ENCODE assay signal across 21 cellular contexts in genomic region chr12:104662908-104663307, GRCh38.
DNase-seq lines count a peak whose midpoint lies in the region; ATAC-seq and TF ChIP-seq lines count a peak whose summit lies in the region.
"Had no signal": no experiment of that assay in that cellular context is flagged by ENCODE, and none has a peak within 500 bp of the region (broad histone marks: within the 10 kb centered on the region; RNA-seq: fewer than 3 reads in every experiment).

No MANE protein-coding gene starts in this region.

- H3K4me3 Mint-ChIP-seq in CD4-positive, CD25-positive, alpha-beta regulatory T cell = no peak overlapping the region
- no peak overlapping the region for H3K4me3 Mint-ChIP-seq in natural killer cell treated with Interleukin-12 subunit alpha and Interleukin-12 subunit beta and Interleukin-15 and Interleukin-18, amount 100 ng/mL, for 72 hours
- H3K4me3 Mint-ChIP-seq: H9 had no signal

- no peak for ATAC-seq in CD4-positive, CD25-positive, alpha-beta regulatory T cell (ENCODE audit: low read depth in 2 of 2)
- no peak for ATAC-seq in DND-41 (ENCODE audit: insufficient read depth, low read depth)
- ATAC-seq in PC-3 = no peak
- ATAC-seq in natural killer cell treated with Interleukin-12 subunit alpha and Interleukin-12 subunit beta and Interleukin-15 and Interleukin-18, amount 100 ng/mL, for 72 hours = no peak
- no peak for ATAC-seq in GM18868 (IDR thresholded peaks at IDR 0.05; ENCODE audit: unreplicated experiment)
- ATAC-seq in GM21447 (IDR thresholded peaks at IDR 0.05; ENCODE audit: unreplicated experiment) = no peak
- ATAC-seq in left colon = no peak
- ATAC-seq: SK-N-SH treated with all-trans-retinoic acid at 6 μM for 48 hours had no signal

- peaks cover 0 to 2% (median 0%) of the 10 kb centered on the region in 7 donors for H3K9me3 Mint-ChIP-seq in CD4-positive, CD25-positive, alpha-beta regulatory T cell
- no peaks in the 10 kb centered on the region for H3K9me3 Mint-ChIP-seq in natural killer cell treated with Interleukin-12 subunit alpha and Interleukin-12 subunit beta and Interleukin-15 and Interleukin-18, amount 100 ng/mL, for 72 hours
- H3K9me3 Mint-ChIP-seq: H9 had no signal

- no peak for TF ChIP-seq CTCF in DND-41 (IDR thresholded peaks at IDR 0.05; ENCODE audit: borderline replicate concordance, extremely low read depth, low read length, poor library complexity, severe bottlenecking)
- no peak for TF ChIP-seq CTCF in PC-3 (conservative IDR thresholded peaks at IDR 0.05; ENCODE audit: low read depth, low read length)

- no peak overlapping the region for H2AFZ ChIP-seq in DND-41 (ENCODE audit: low read depth, low read length)
- no peak overlapping the region for H2AFZ ChIP-seq in PC-3 (ENCODE audit: low read length)

- H4K20me1 ChIP-seq in DND-41 (ENCODE audit: insufficient read depth, low read length) (peaks cover 86% of the 10 kb centered on the region), PC-3 (ENCODE audit: low read length) (no peaks in the 10 kb centered on the region)

- no peaks in the 10 kb centered on the region for H3K27me3 Mint-ChIP-seq in CD4-positive, CD25-positive, alpha-beta regulatory T cell
- no peaks in the 10 kb centered on the region for H3K27me3 Mint-ChIP-seq in natural killer cell treated with Interleukin-12 subunit alpha and Interleukin-12 subunit beta and Interleukin-15 and Interleukin-18, amount 100 ng/mL, for 72 hours

- H3F3A ChIP-seq in PC-3 (ENCODE audit: low read length, unreplicated experiment) = no peaks in the 10 kb centered on the region

- H3K9me3 ChIP-seq in CD4-positive, CD25-positive, alpha-beta regulatory T cell (ENCODE audit: control insufficient read depth in 2 of 2, low read length in 2 of 2) = no peaks in the 10 kb centered on the region
- H3K9me3 ChIP-seq in DND-41 (ENCODE audit: insufficient read depth, low read length, severe bottlenecking) (no peaks in the 10 kb centered on the region), PC-3 (ENCODE audit: low read length) (no peaks in the 10 kb centered on the region)
- H3K9me3 ChIP-seq: MG63 had no signal

- H3K9ac ChIP-seq in DND-41 (ENCODE audit: low read depth, low read length) (no peak overlapping the region), PC-3 (ENCODE audit: low read length) (no peak overlapping the region)

- POLR2A ChIA-PET in PC-3 (lab: Charles Lee; ENCODE audit: unreplicated experiment) = no interaction called here

- BruUV-seq in PC-3 (replicated peaks; lab: Mats Ljungman, UMichigan) = no TSS peak

- peaks cover 15% of the 10 kb centered on the region for H3K4me1 ChIP-seq in CD4-positive, CD25-positive, alpha-beta regulatory T cell (ENCODE audit: control insufficient read depth, insufficient read depth, low read length, poor library complexity, severe bottlenecking)
- H3K4me1 ChIP-seq in DND-41 (ENCODE audit: insufficient read depth, low read length) (peaks cover 45% of the 10 kb centered on the region), PC-3 (ENCODE audit: insufficient read depth, low read length) (peaks cover 23% of the 10 kb centered on the region)

- H3K27ac ChIP-seq in CD4-positive, CD25-positive, alpha-beta regulatory T cell (ENCODE audit: insufficient read depth, low read length, poor library complexity, severe bottlenecking) = peak overlapping the region; percentile 2
- H3K27ac ChIP-seq in DND-41 (ENCODE audit: low read length) (peak overlapping the region; percentile 10; the same call in 1 of the 2 replicates), PC-3 (ENCODE audit: low read length) (no peak overlapping the region)
- H3K27ac ChIP-seq: C4-2B had no signal

- peaks cover 12% of the 10 kb centered on the region for H3K36me3 Mint-ChIP-seq in CD4-positive, CD25-positive, alpha-beta regulatory T cell
- peaks cover 5% of the 10 kb centered on the region for H3K36me3 Mint-ChIP-seq in natural killer cell treated with Interleukin-12 subunit alpha and Interleukin-12 subunit beta and Interleukin-15 and Interleukin-18, amount 100 ng/mL, for 72 hours

- H3K4me3 ChIP-seq in CD4-positive, CD25-positive, alpha-beta regulatory T cell (ENCODE audit: low read depth, low read length) = no peak overlapping the region
- H3K4me3 ChIP-seq in DND-41 (ENCODE audit: low read depth in 1 of 2, low read length in 2 of 2) (no peak overlapping the region), PC-3 (ENCODE audit: low read length) (no peak overlapping the region)
- H3K4me3 ChIP-seq: MG63 had no signal

- no peaks in the 10 kb centered on the region for H3K27me3 ChIP-seq in CD4-positive, CD25-positive, alpha-beta regulatory T cell (ENCODE audit: control insufficient read depth, insufficient read depth, low read length)
- no peaks in the 10 kb centered on the region for H3K27me3 ChIP-seq in DND-41 (ENCODE audit: insufficient read depth, low read length, poor library complexity)
- no peaks in the 10 kb centered on the region for H3K27me3 ChIP-seq in PC-3 (ENCODE audit: low read length)
- H3K27me3 ChIP-seq: MG63 had no signal

- peak overlapping the region in 1 of 3 donors; percentile 15 for H3K27ac Mint-ChIP-seq in CD4-positive, CD25-positive, alpha-beta regulatory T cell
- peak overlapping the region; percentile 47 to 90 for H3K27ac Mint-ChIP-seq in natural killer cell treated with Interleukin-12 subunit alpha and Interleukin-12 subunit beta and Interleukin-15 and Interleukin-18, amount 100 ng/mL, for 72 hours
- H3K27ac Mint-ChIP-seq: H9 had no signal

- H3K4me2 ChIP-seq in DND-41 (ENCODE audit: insufficient read depth, low read length) = no peak overlapping the region
- peak overlapping the region; percentile 29; the same call in 1 of the 2 replicates for H3K4me2 ChIP-seq in PC-3 (ENCODE audit: low read length)

- no peaks in the 10 kb centered on the region for H3K9me2 ChIP-seq in PC-3 (replicated peaks; ENCODE audit: low read length)

- CTCF ChIA-PET in PC-3 (lab: Charles Lee) = no interaction called here

- intact Hi-C loops in PC-3 (cut with micrococcal nuclease) (loop anchor here (5.0 kb wide), 2 partner anchors 214 to 281 kb away; no protein-coding TSS in a partner anchor), left colon (cut with DNase I, micrococcal nuclease) (no loop called here)

- DNase-seq in CD4-positive, CD25-positive, alpha-beta regulatory T cell = no peak
- DNase-seq in DND-41 (no peak), PC-3 (no peak), left colon (no peak)
- DNase-seq in natural killer cell treated with Interleukin-12 subunit alpha and Interleukin-12 subunit beta and Interleukin-15 and Interleukin-18, amount 100 ng/mL, for 72 hours (ENCODE audit: low spot score) = no peak
- DNase-seq: ACHN, AML-193, DMS 273 treated with DMSO at 0.1 percent for 48 hours, H9, MG63, NCI-H1048, NCI-H187 treated with DMSO at 0.1 percent for 48 hours, NCI-H446, NCI-H526 treated with DMSO at 0.1 percent for 48 hours, RPMI8226, SHP77 treated with DMSO at 0.1 percent for 48 hours, T-helper 1 cell had no signal

- peaks cover 100% of the 10 kb centered on the region for H3K79me2 ChIP-seq in DND-41 (ENCODE audit: insufficient read depth, low read length)
- no peaks in the 10 kb centered on the region for H3K79me2 ChIP-seq in PC-3 (ENCODE audit: low read length)

- H3K36me3 ChIP-seq in CD4-positive, CD25-positive, alpha-beta regulatory T cell (ENCODE audit: control insufficient read depth, insufficient read depth, low read length) = peaks cover 15% of the 10 kb centered on the region
- H3K36me3 ChIP-seq in DND-41 (ENCODE audit: insufficient read depth, low read length) (peaks cover 62% of the 10 kb centered on the region), PC-3 (ENCODE audit: low read depth, low read length) (no peaks in the 10 kb centered on the region)
- H3K36me3 ChIP-seq: MG63 had no signal

- H3K4me1 Mint-ChIP-seq in CD4-positive, CD25-positive, alpha-beta regulatory T cell = peaks cover 31 to 72% (median 51%) of the 10 kb centered on the region in 4 donors
- H3K4me1 Mint-ChIP-seq in natural killer cell treated with Interleukin-12 subunit alpha and Interleukin-12 subunit beta and Interleukin-15 and Interleukin-18, amount 100 ng/mL, for 72 hours (ENCODE audit: low read depth in 2 of 2) = peaks cover 55 to 62% of the 10 kb centered on the region in 2 donors
